24 cellular contexts compared by ENCODE assay signal in genomic region chr22:30785527-30785926, GRCh38.
"Had no signal": no experiment of that assay in that cellular context is flagged by ENCODE, and none has a peak within 500 bp of the region (broad histone marks: within the 10 kb centered on the region; RNA-seq: fewer than 3 reads in every experiment).

No MANE protein-coding gene starts in this region.

- H3K4me2 ChIP-seq: hepatocyte had no signal

- DNase-seq: islet precursor cell; left ventricle myocardium inferior; midbrain; mucosa of descending colon; naive thymus-derived CD4-positive, alpha-beta T cell; ovary; stimulated activated CD4-positive, alpha-beta T cell treated with anti-CD3 and anti-CD28 coated beads, Interleukin-12 subunit alpha, Interleukin-12 subunit beta, amount 100 ng/mL, for 4 hours; stimulated activated CD4-positive, alpha-beta T cell treated with anti-CD3 and anti-CD28 coated beads, Interleukin-15, amount 100 ng/mL, for 24 hours; stimulated activated CD4-positive, alpha-beta T cell treated with anti-CD3 and anti-CD28 coated beads, Interleukin-2, amount 100 ng/mL, for 24 hours; stimulated activated CD4-positive, alpha-beta T cell treated with anti-CD3 and anti-CD28 coated beads, Interleukin-4, amount 100 ng/mL, for 1 hour; stimulated activated naive B cell treated with anti-CD40 and anti-IgM and Interleukin-4, amounts not matched to agents 10 μg/mL and 1 μg/mL and 100 μg/mL, for 72 hours; stimulated activated naive CD8-positive, alpha-beta T cell treated with anti-CD3 and anti-CD28 coated beads, Interleukin-15, Interleukin-2, amounts not matched to agents 100 U/mL and 50 U/mL, for 24 hours; stomach; testis; thyroid gland; trophoblast cell; upper lobe of right lung; uterus had no signal

- H3K27ac ChIP-seq: hepatocyte, left ventricle myocardium inferior, ovary, right atrium auricular region, skin epidermis, stomach, testis, thyroid gland, upper lobe of right lung, uterus had no signal

- H3K9me3 ChIP-seq: left ventricle myocardium inferior, mucosa of descending colon, ovary, right atrium auricular region, stomach, testis, thyroid gland, upper lobe of right lung, uterus had no signal

- H3K36me3 ChIP-seq: left ventricle myocardium inferior, ovary, right atrium auricular region, stomach, thyroid gland, upper lobe of right lung, uterus had no signal

- H3K79me2 ChIP-seq: hepatocyte had no signal

- ATAC-seq: mucosa of descending colon; naive thymus-derived CD4-positive, alpha-beta T cell; natural killer cell treated with Interleukin-12 subunit alpha and Interleukin-12 subunit beta and Interleukin-15 and Interleukin-18, amount 100 ng/mL, for 72 hours; sciatic nerve; stimulated activated naive B cell treated with anti-CD40 and anti-IgM and Interleukin-4, amounts not matched to agents 10 μg/mL and 1 μg/mL and 100 μg/mL, for 72 hours; stimulated activated naive CD8-positive, alpha-beta T cell treated with anti-CD3 and anti-CD28 coated beads, Interleukin-15, Interleukin-2, amounts not matched to agents 100 U/mL and 50 U/mL, for 24 hours; upper lobe of right lung had no signal

- H3K4me1 ChIP-seq: left ventricle myocardium inferior, right atrium auricular region, stomach, testis, thyroid gland, upper lobe of right lung, uterus had no signal

- H3K27me3 ChIP-seq: hepatocyte, ovary, right atrium auricular region, stomach, testis, thyroid gland, upper lobe of right lung, uterus had no signal

- H3K4me3 ChIP-seq: hepatocyte, left ventricle myocardium inferior, lung, mucosa of descending colon, ovary, right atrium auricular region, skin epidermis, stomach, testis, thyroid gland, upper lobe of right lung, uterus had no signal
